In genomic region chr20:38162149-38162548, GRCh38 we compare ENCODE assay signal across 25 cellular contexts. TPM values are rescaled to one million over a fixed set of nuclear protein-coding genes. Genes with fewer than 3 reads are reported as not detected.
A peak's percentile ranks its signal among the peaks of the same experiment; 100 is the strongest.
DNase-seq lines count a peak whose midpoint lies in the region; ATAC-seq and TF ChIP-seq lines count a peak whose summit lies in the region.
"Had no signal": no experiment of that assay in that cellular context is flagged by ENCODE, and none has a peak within 500 bp of the region (broad histone marks: within the 10 kb centered on the region; RNA-seq: fewer than 3 reads in every experiment).

No MANE protein-coding gene starts in this region.

- peak overlapping the region; percentile 14 for H3K4me2 ChIP-seq in osteoblast (ENCODE audit: insufficient read depth, low read length)
- H3K4me2 ChIP-seq: BLaER1 had no signal

- POLR2A ChIA-PET in Panc1 (lab: Charles Lee), result interaction anchor here (0.6 kb wide), 1 partner anchor 82 kb away, joined by 5 read pairs; no protein-coding TSS in a partner anchor

- BruUV-seq in Calu3 (replicated peaks; lab: Mats Ljungman, UMichigan) (no TSS peak), Panc1 (replicated peaks; lab: Mats Ljungman, UMichigan) (TSS peak; percentile 56)

- DNase-seq in Calu3 (no peak), Panc1 (ENCODE audit: low read depth, low spot score) (no peak), osteoblast (ENCODE audit: insufficient read length, low spot score, missing footprints) (no peak), COLO668 (lab: John Stamatoyannopoulos, UW; ENCODE audit: unreplicated experiment) (no peak), BE2C (no peak)
- no peak for DNase-seq in activated CD4-positive, alpha-beta T cell treated with anti-CD3 and anti-CD28 coated beads, Interleukin-2, amount 50 U/mL, for 1 hour
- DNase-seq: activated B cell treated with CpG ODN at 0.5 μM for 24 hours; activated CD4-positive, alpha-beta T cell treated with anti-CD3 and anti-CD28 coated beads, Interleukin-2, amount 50 U/mL, for 4 hours; activated naive CD4-positive, alpha-beta T cell treated with Interleukin-2 at 50 U/mL for 16 hours; COR-L47; DMS79; Kasumi-1; midbrain; naive thymus-derived CD4-positive, alpha-beta T cell; NCI-H1436 treated with DMSO at 0.1 percent for 48 hours; nucleus accumbens; SHP77 treated with DMSO at 0.1 percent for 48 hours; stimulated activated CD4-positive, alpha-beta T cell treated with anti-CD3 and anti-CD28 coated beads, Interleukin-2, amount 100 ng/mL, for 48 hours; SW 1271 had no signal

- peak overlapping the region; percentile 52 for H3K27ac Mint-ChIP-seq in Calu3 (ENCODE audit: unreplicated experiment)
- H3K27ac Mint-ChIP-seq: activated B cell treated with CpG ODN at 0.5 μM for 24 hours; naive thymus-derived CD4-positive, alpha-beta T cell had no signal

- no peaks in the 10 kb centered on the region for H3K9me3 Mint-ChIP-seq in Calu3 (ENCODE audit: low read depth, unreplicated experiment)
- H3K9me3 Mint-ChIP-seq: activated B cell treated with CpG ODN at 0.5 μM for 24 hours; naive thymus-derived CD4-positive, alpha-beta T cell had no signal

- H3K27me3 ChIP-seq in Panc1 (ENCODE audit: control insufficient read depth, insufficient read depth, low read length) (no peaks in the 10 kb centered on the region), gastroesophageal sphincter (no peaks in the 10 kb centered on the region), osteoblast (ENCODE audit: insufficient read depth, low read length) (no peaks in the 10 kb centered on the region), BE2C (no peaks in the 10 kb centered on the region)

- H3K27ac ChIP-seq in Panc1 (ENCODE audit: low read length) (no peak overlapping the region), gastroesophageal sphincter (peak overlapping the region in 3 of 4 donors; percentile 88 to 89 (median 89)), osteoblast (ENCODE audit: low read depth, low read length) (no peak overlapping the region)
- H3K27ac ChIP-seq: BLaER1, epithelial cell of prostate had no signal

- H3K36me3 Mint-ChIP-seq in Calu3 (ENCODE audit: insufficient read depth, unreplicated experiment), result peaks cover 86% of the 10 kb centered on the region
- H3K36me3 Mint-ChIP-seq: brain; naive thymus-derived CD4-positive, alpha-beta T cell had no signal

- peaks cover 29% of the 10 kb centered on the region for H3K79me2 ChIP-seq in osteoblast (ENCODE audit: insufficient read depth, low read length)

- H3K9me3 ChIP-seq in Panc1 (ENCODE audit: control insufficient read depth, insufficient read depth, low read depth, low read length) (no peaks in the 10 kb centered on the region), gastroesophageal sphincter (no peaks in the 10 kb centered on the region), osteoblast (ENCODE audit: low read depth, low read length) (no peaks in the 10 kb centered on the region), BE2C (no peaks in the 10 kb centered on the region)
- H3K9me3 ChIP-seq: BLaER1 had no signal

- no peak for TF ChIP-seq POLR2A in gastroesophageal sphincter (IDR thresholded peaks at IDR 0.05)

- H3K4me3 Mint-ChIP-seq in Calu3 (ENCODE audit: low read depth, unreplicated experiment), result peak overlapping the region; percentile 59
- H3K4me3 Mint-ChIP-seq: activated B cell treated with CpG ODN at 0.5 μM for 24 hours; naive thymus-derived CD4-positive, alpha-beta T cell had no signal

- CTCF ChIA-PET in Calu3 (lab: Charles Lee), result interaction anchor here (0.8 to 2.2 kb wide), 2 partner anchors 10 to 11 kb away, joined by 4 to 10 read pairs; no protein-coding TSS in a partner anchor
- CTCF ChIA-PET in Panc1 (lab: Charles Lee), result no interaction called here

- intact Hi-C loops in Calu3 (cut with micrococcal nuclease; ENCODE audit: unreplicated experiment) (no loop called here), Panc1 (cut with micrococcal nuclease; ENCODE audit: unreplicated experiment) (no loop called here)

- TF ChIP-seq CTCF in Calu3 (IDR thresholded peaks at IDR 0.05; ENCODE audit: unreplicated experiment) (no peak), Panc1 (IDR thresholded peaks at IDR 0.05) (no peak), gastroesophageal sphincter (IDR thresholded peaks at IDR 0.05) (no peak), osteoblast (IDR thresholded peaks at IDR 0.05; ENCODE audit: extremely low read depth, low read depth, low read length) (no peak), BE2C (IDR thresholded peaks at IDR 0.05; ENCODE audit: low read depth, low read length) (no peak)

- H3K4me3 ChIP-seq in Panc1 (ENCODE audit: low read depth in 2 of 2, low read length in 2 of 2), result no peak overlapping the region
- H3K4me3 ChIP-seq in gastroesophageal sphincter, result no peak overlapping the region
- H3K4me3 ChIP-seq in osteoblast (ENCODE audit: insufficient read depth, low read length), result no peak overlapping the region
- no peak overlapping the region for H3K4me3 ChIP-seq in BE2C (ENCODE audit: low read depth, low read length)
- H3K4me3 ChIP-seq: BLaER1 had no signal

- 67 to 83% methylated on average over 2 of the region's 2 CpGs for whole genome bisulfite sequencing in gastroesophageal sphincter (ENCODE audit: low coverage in 1 of 2), 2 donors

- TF ChIP-seq EP300 in gastroesophageal sphincter (IDR thresholded peaks at IDR 0.05), result no peak

- peaks cover 67% of the 10 kb centered on the region for H3K4me1 Mint-ChIP-seq in Calu3 (ENCODE audit: low read depth, unreplicated experiment)

- H4K20me1 ChIP-seq in osteoblast (ENCODE audit: insufficient read depth, low read length), result peaks cover 10% of the 10 kb centered on the region
- H4K20me1 ChIP-seq: BLaER1 had no signal

- ATAC-seq in Panc1 (no peak), gastroesophageal sphincter (no peak), HG02571 (IDR thresholded peaks at IDR 0.05; ENCODE audit: unreplicated experiment) (no peak)
- ATAC-seq: HCT116; naive thymus-derived CD4-positive, alpha-beta T cell had no signal

- no peak overlapping the region for H2AFZ ChIP-seq in osteoblast (ENCODE audit: low read length)

- H3K36me3 ChIP-seq in Panc1 (ENCODE audit: control insufficient read depth, insufficient read depth, low read length), result no peaks in the 10 kb centered on the region
- peaks cover 0 to 22% of the 10 kb centered on the region in 2 donors for H3K36me3 ChIP-seq in gastroesophageal sphincter
- H3K36me3 ChIP-seq in osteoblast (ENCODE audit: insufficient read depth, low read length), result peaks cover 52% of the 10 kb centered on the region
- H3K36me3 ChIP-seq in BE2C, result no peaks in the 10 kb centered on the region
- H3K36me3 ChIP-seq: BLaER1 had no signal

- in situ Hi-C loops in Panc1 (cut with HindIII; ENCODE audit: low pct_unique_long_range_greater_than_20kb, low sequenced_read_pairs), result no loop called here

- H3K27me3 Mint-ChIP-seq in Calu3 (ENCODE audit: unreplicated experiment), result no peaks in the 10 kb centered on the region
- H3K27me3 Mint-ChIP-seq: activated B cell treated with CpG ODN at 0.5 μM for 24 hours had no signal

- H3K4me1 ChIP-seq in Panc1 (ENCODE audit: control insufficient read depth, insufficient read depth, low read length) (peaks cover 6% of the 10 kb centered on the region), gastroesophageal sphincter (peaks cover 0 to 98% (median 20%) of the 10 kb centered on the region in 3 donors), osteoblast (ENCODE audit: insufficient read depth, low read length) (peaks cover 62% of the 10 kb centered on the region), BE2C (no peaks in the 10 kb centered on the region; the same call in 1 of the 2 replicates)

RNA-seq across cellular contexts. Expression of gene TGM2, which starts 2.9 kb away (rescaled TPM):
- total RNA-seq in Calu3 (2022) (261 and 311 TPM in 2 replicates), Panc1 (2021; ENCODE audit: unreplicated experiment) (113 TPM), gastroesophageal sphincter (100 to 1,000 TPM; 163 to 385 (median 188) TPM), osteoblast (78.2 and 137 TPM in 2 replicates)
- 205 TPM for polyA plus RNA-seq in Panc1 (2012; ENCODE audit: insufficient read length)
- 1.5 TPM for polyA plus RNA-seq in BE2C (2012; ENCODE audit: insufficient read depth, insufficient read length, low read depth)
- polyA plus RNA-seq: naive thymus-derived CD4-positive, alpha-beta T cell had no signal

Comparison
In these comparisons a context has a peak if more than half of its experiments do, and no peak if none do; other contexts are left out.
1. H3K27ac ChIP-seq: peak in gastroesophageal sphincter (3 of 4); none in Panc1 (single experiment) and osteoblast (single experiment).